17 cellular contexts compared by ENCODE assay signal in genomic region chrX:45715787-45716186, GRCh38.
DNase-seq lines count a peak whose midpoint lies in the region; TF ChIP-seq lines count a peak whose summit lies in the region.
"Had no signal": no experiment of that assay in that cellular context is flagged by ENCODE, and none has a peak within 500 bp of the region (broad histone marks: within the 10 kb centered on the region; RNA-seq: fewer than 3 reads in every experiment).

No MANE protein-coding gene starts in this region.

- no peaks in the 10 kb centered on the region for H3K27me3 ChIP-seq in MG63
- H3K27me3 ChIP-seq in skeletal muscle satellite cell (ENCODE audit: control insufficient read depth, insufficient read depth, low read length): no peaks in the 10 kb centered on the region
- H3K27me3 ChIP-seq in PC-9 (ENCODE audit: insufficient read depth, low read depth): no peaks in the 10 kb centered on the region

- intact Hi-C loops in activated CD4-positive, alpha-beta T cell treated with anti-CD3 and anti-CD28 coated beads, Interleukin-2, amount 10 ng/mL, durations not matched to agents 24 days and 14 days (cut with micrococcal nuclease): loop anchor here (1.0 kb wide), 2 partner anchors 43 to 93 kb away; no protein-coding TSS in a partner anchor
- intact Hi-C loops in PC-9 (cut with micrococcal nuclease; ENCODE audit: unreplicated experiment): no loop called here

- TF ChIP-seq CTCF in PC-9 (conservative IDR thresholded peaks at IDR 0.05): no peak

- H2AFZ ChIP-seq in PC-9: no peak overlapping the region

- H3K4me3 ChIP-seq in MG63: no peak overlapping the region
- no peak overlapping the region for H3K4me3 ChIP-seq in skeletal muscle satellite cell (ENCODE audit: low read length)
- no peak overlapping the region for H3K4me3 ChIP-seq in PC-9
- H3K4me3 ChIP-seq: A549 had no signal

- H3K9me3 ChIP-seq in MG63: no peaks in the 10 kb centered on the region
- no peaks in the 10 kb centered on the region for H3K9me3 ChIP-seq in skeletal muscle satellite cell (replicated peaks; ENCODE audit: low read length)
- no peaks in the 10 kb centered on the region for H3K9me3 ChIP-seq in PC-9 (ENCODE audit: insufficient read depth, low read depth)
- H3K9me3 ChIP-seq: A549 had no signal

- no peaks in the 10 kb centered on the region for H3K36me3 Mint-ChIP-seq in activated CD4-positive, alpha-beta T cell treated with anti-CD3 and anti-CD28 coated beads, Interleukin-2, amount 10 ng/mL, durations not matched to agents 24 days and 14 days (ENCODE audit: low read depth)
- H3K36me3 Mint-ChIP-seq: naive thymus-derived CD8-positive, alpha-beta T cell; type B pancreatic cell had no signal

- BruUV-seq in PC-9 (replicated peaks; lab: Mats Ljungman, UMichigan): no TSS peak

- H3K36me3 ChIP-seq in MG63: no peaks in the 10 kb centered on the region
- no peaks in the 10 kb centered on the region for H3K36me3 ChIP-seq in skeletal muscle satellite cell (ENCODE audit: insufficient read depth, low read length)
- no peaks in the 10 kb centered on the region for H3K36me3 ChIP-seq in PC-9 (ENCODE audit: low read depth)

- peaks cover 10% of the 10 kb centered on the region; the same call in 1 of the 2 replicates for H3F3A ChIP-seq in PC-9 (ENCODE audit: insufficient read depth, low read depth)

- H3K4me3 Mint-ChIP-seq in activated CD4-positive, alpha-beta T cell treated with anti-CD3 and anti-CD28 coated beads, Interleukin-2, amount 10 ng/mL, durations not matched to agents 24 days and 14 days: peak overlapping the region; percentile 21
- H3K4me3 Mint-ChIP-seq: dendritic cell treated with granulocyte-macrophage colony-stimulating factor and Interleukin-4, amounts not matched to agents 40 ng/mL and 50 ng/mL, for 4 days; naive thymus-derived CD8-positive, alpha-beta T cell; type B pancreatic cell had no signal

- CTCF ChIA-PET in PC-9 (lab: Charles Lee): no interaction called here

- peak overlapping the region; percentile 69 for H3K27ac Mint-ChIP-seq in activated CD4-positive, alpha-beta T cell treated with anti-CD3 and anti-CD28 coated beads, Interleukin-2, amount 10 ng/mL, durations not matched to agents 24 days and 14 days
- H3K27ac Mint-ChIP-seq: dendritic cell treated with granulocyte-macrophage colony-stimulating factor and Interleukin-4, amounts not matched to agents 40 ng/mL and 50 ng/mL, for 4 days; naive thymus-derived CD8-positive, alpha-beta T cell; type B pancreatic cell had no signal

- no peaks in the 10 kb centered on the region for H3K27me3 Mint-ChIP-seq in activated CD4-positive, alpha-beta T cell treated with anti-CD3 and anti-CD28 coated beads, Interleukin-2, amount 10 ng/mL, durations not matched to agents 24 days and 14 days
- H3K27me3 Mint-ChIP-seq: naive thymus-derived CD8-positive, alpha-beta T cell; type B pancreatic cell had no signal

- no peaks in the 10 kb centered on the region for H4K20me1 ChIP-seq in PC-9 (ENCODE audit: insufficient read depth)

- H3K9me3 Mint-ChIP-seq in activated CD4-positive, alpha-beta T cell treated with anti-CD3 and anti-CD28 coated beads, Interleukin-2, amount 10 ng/mL, durations not matched to agents 24 days and 14 days: peaks cover 3% of the 10 kb centered on the region
- H3K9me3 Mint-ChIP-seq: dendritic cell treated with granulocyte-macrophage colony-stimulating factor and Interleukin-4, amounts not matched to agents 40 ng/mL and 50 ng/mL, for 4 days had no signal

- H3K4me1 Mint-ChIP-seq in activated CD4-positive, alpha-beta T cell treated with anti-CD3 and anti-CD28 coated beads, Interleukin-2, amount 10 ng/mL, durations not matched to agents 24 days and 14 days: peaks cover 58% of the 10 kb centered on the region

- H3K9ac ChIP-seq in skeletal muscle satellite cell (ENCODE audit: low read depth, low read length): peak overlapping the region; percentile 63

- no peak overlapping the region for H3K4me2 ChIP-seq in skeletal muscle satellite cell (ENCODE audit: low read length)
- no peak overlapping the region for H3K4me2 ChIP-seq in PC-9

- H3K79me2 ChIP-seq in PC-9 (ENCODE audit: low read depth): no peaks in the 10 kb centered on the region

- H3K9me2 ChIP-seq in PC-9 (ENCODE audit: insufficient read depth): no peaks in the 10 kb centered on the region

- H3K4me1 ChIP-seq in skeletal muscle satellite cell (ENCODE audit: control insufficient read depth, insufficient read depth, low read length) (peaks cover 74% of the 10 kb centered on the region), PC-9 (replicated peaks; ENCODE audit: insufficient read depth) (peaks cover 16% of the 10 kb centered on the region)

- no peak for DNase-seq in activated CD4-positive, alpha-beta T cell treated with anti-CD3 and anti-CD28 coated beads, Interleukin-2, amount 10 ng/mL, durations not matched to agents 24 days and 14 days
- no peak for DNase-seq in activated CD4-positive, alpha-beta T cell treated with anti-CD3 and anti-CD28 coated beads for 1 hour
- DNase-seq in MG63 (peak; percentile 26), astrocyte of the hippocampus (ENCODE audit: low read depth, low spot score) (peak; percentile 24), PC-9 (no peak), CD1c-positive myeloid dendritic cell (ENCODE audit: extremely low spot score) (no peak)
- no peak for DNase-seq in NK-92 treated with Interleukin-12 subunit alpha and Interleukin-12 subunit beta, amount 100 ng/mL, for 24 hours (lab: John Stamatoyannopoulos, UW)
- DNase-seq: activated CD8-positive, alpha-beta memory T cell treated with anti-CD3 and anti-CD28 coated beads, Interleukin-2, amount 50 U/mL, for 48 hours; amygdala; Calu3; naive thymus-derived CD8-positive, alpha-beta T cell; NCI-H1105 treated with DMSO at 0.1 percent for 48 hours had no signal

- POLR2A ChIA-PET in PC-9 (lab: Charles Lee; ENCODE audit: unreplicated experiment): no interaction called here

- no peak overlapping the region for H3K27ac ChIP-seq in PC-9
- H3K27ac ChIP-seq: A549, VCaP had no signal

Comparison
In these comparisons a context has a peak if more than half of its experiments do, and no peak if none do; other contexts are left out.
1. DNase-seq: peak in MG63 (single experiment) and astrocyte of the hippocampus (single experiment); none in activated CD4-positive, alpha-beta T cell treated with anti-CD3 and anti-CD28 coated beads, Interleukin-2, amount 10 ng/mL, durations not matched to agents 24 days and 14 days (single experiment), activated CD4-positive, alpha-beta T cell treated with anti-CD3 and anti-CD28 coated beads for 1 hour (single experiment), PC-9 (0 of 2), NK-92 treated with Interleukin-12 subunit alpha and Interleukin-12 subunit beta, amount 100 ng/mL, for 24 hours (single experiment) and CD1c-positive myeloid dendritic cell (single experiment).